Comparison of ENCODE assay signal across 1 cellular context in genomic region chr6:89612121-89612520, GRCh38.
TF ChIP-seq lines count a peak whose summit lies in the region.

No MANE protein-coding gene starts in this region.

TF ChIP-seq in WTC11, 78 proteins besides CTCF, POLR2A, EP300 and RAD21 (continued from another document):
- no peak for TF ChIP-seq ZNF281 (CRISPR knock-in tag; IDR thresholded peaks at IDR 0.05)
- no peak for TF ChIP-seq ZNF671 (CRISPR knock-in tag; IDR thresholded peaks at IDR 0.05)
- no peak for TF ChIP-seq CREB1 (CRISPR knock-in tag; IDR thresholded peaks at IDR 0.05)
